ENCODE assay signal across 19 cellular contexts in genomic region chr6:31152776-31153175, GRCh38. TPM values are rescaled to one million over a fixed set of nuclear protein-coding genes. Genes with fewer than 3 reads are reported as not detected.
DNase-seq lines count a peak whose midpoint lies in the region.
"Had no signal": no experiment of that assay in that cellular context is flagged by ENCODE, and none has a peak within 500 bp of the region (broad histone marks: within the 10 kb centered on the region; RNA-seq: fewer than 3 reads in every experiment).

No MANE protein-coding gene starts in this region.

- POLR2A ChIA-PET in CD8-positive, alpha-beta memory T cell (lab: Charles Lee), result no interaction called here

- intact Hi-C loops in posterior vena cava (cut with DNase I), result no loop called here

- DNase-seq in DMS53 (lab: John Stamatoyannopoulos, UW) (peak; percentile 72), NCI-H2029 (lab: John Stamatoyannopoulos, UW) (peak; percentile 69), kidney tubule cell (ENCODE audit: low spot score) (peak; percentile 81), renal cortical epithelial cell (ENCODE audit: low read depth) (peak; percentile 82), mucosa of gallbladder (ENCODE audit: low spot score) (no peak), posterior vena cava (ENCODE audit: low spot score) (no peak)
- DNase-seq in CD8-positive, alpha-beta memory T cell, result no peak
- DNase-seq: C1 segment of cervical spinal cord; CD8-positive, alpha-beta T cell; DMS79 treated with DMSO at 0.1 percent for 48 hours; Karpas-422; MV-4-11; NCI-H1694; NCI-H446; NCI-H526; SHP77 had no signal

- no peaks in the 10 kb centered on the region for H3K27me3 ChIP-seq in CD8-positive, alpha-beta memory T cell (ENCODE audit: insufficient read depth, low read length, poor library complexity, severe bottlenecking)

- no peak overlapping the region for H3K27ac ChIP-seq in CD8-positive, alpha-beta memory T cell (ENCODE audit: low read depth, low read length)

- no peak overlapping the region for H3K4me3 ChIP-seq in CD8-positive, alpha-beta memory T cell (ENCODE audit: low read length)

- CTCF ChIA-PET in CD8-positive, alpha-beta memory T cell (lab: Charles Lee), result interaction anchor here (1.8 kb wide), 1 partner anchor 214 kb away, joined by 5 read pairs; no protein-coding TSS in a partner anchor

- H3K4me3 Mint-ChIP-seq in CD8-positive, alpha-beta memory T cell, result no peak overlapping the region
- H3K4me3 Mint-ChIP-seq: CD8-positive, alpha-beta T cell had no signal

- no peaks in the 10 kb centered on the region for H3K9me3 ChIP-seq in CD8-positive, alpha-beta memory T cell (ENCODE audit: low read length)

- H3K36me3 ChIP-seq in CD8-positive, alpha-beta memory T cell (ENCODE audit: insufficient read depth, low read length), result peaks cover 4% of the 10 kb centered on the region

- peaks cover 9 to 11% (median 10%) of the 10 kb centered on the region in 3 donors for H3K4me1 Mint-ChIP-seq in CD8-positive, alpha-beta memory T cell

- peak overlapping the region in 1 of 8 donors; percentile 48 for H3K27ac Mint-ChIP-seq in CD8-positive, alpha-beta memory T cell
- H3K27ac Mint-ChIP-seq: CD8-positive, alpha-beta T cell had no signal

- H3K4me1 ChIP-seq in CD8-positive, alpha-beta memory T cell (ENCODE audit: insufficient read depth, low read length), result peaks cover 5% of the 10 kb centered on the region

- peaks cover 3 to 53% (median 4%) of the 10 kb centered on the region in 3 donors for H3K36me3 Mint-ChIP-seq in CD8-positive, alpha-beta memory T cell

- no peaks in the 10 kb centered on the region for H3K27me3 Mint-ChIP-seq in CD8-positive, alpha-beta memory T cell

- H3K9me3 Mint-ChIP-seq in CD8-positive, alpha-beta memory T cell, result no peaks in the 10 kb centered on the region
- H3K9me3 Mint-ChIP-seq: CD8-positive, alpha-beta T cell had no signal

RNA-seq across cellular contexts. Expression of gene CCHCR1, which starts 4.8 kb away (rescaled TPM):
- total RNA-seq in renal cortical epithelial cell (12.9 and 21.0 TPM in 2 replicates), mucosa of gallbladder (28.8 TPM), posterior vena cava (10 to 100 TPM in 1 of 2 donors, 1 to 10 TPM in 1; 9.6 to 13.4 TPM)
- total RNA-seq in CD8-positive, alpha-beta memory T cell, result 10 to 100 TPM; 45.9 to 46.1 TPM
- 7.4 TPM for polyA plus RNA-seq in CD8-positive, alpha-beta memory T cell

RNA-seq across cellular contexts. Expression of gene TCF19, which starts 5.6 kb away (rescaled TPM):
- total RNA-seq in renal cortical epithelial cell, result 2.2 and 10.8 TPM in 2 replicates
- 4.8 TPM for total RNA-seq in mucosa of gallbladder
- 100 to 1,000 TPM; 102 to 103 TPM for total RNA-seq in CD8-positive, alpha-beta memory T cell
- polyA plus RNA-seq in CD8-positive, alpha-beta memory T cell, result 11.6 TPM
- total RNA-seq in posterior vena cava, result 1 to 10 TPM; 3.0 to 4.8 TPM

RNA-seq across cellular contexts. Expression of gene PSORS1C2, which starts 13.9 kb away (rescaled TPM):
- total RNA-seq in renal cortical epithelial cell (not detected in 2 replicates), mucosa of gallbladder (not detected), posterior vena cava (not detected)
- total RNA-seq in CD8-positive, alpha-beta memory T cell, result not detected
- polyA plus RNA-seq in CD8-positive, alpha-beta memory T cell, result not detected
- total RNA-seq: CD8-positive, alpha-beta T cell; H1; M059J; RPMI7951 had no signal

RNA-seq across cellular contexts. Expression of gene POU5F1, which starts 17.7 kb away (rescaled TPM):
- total RNA-seq in renal cortical epithelial cell (6.6 and 11.3 TPM in 2 replicates), mucosa of gallbladder (9.7 TPM), posterior vena cava (not detected)
- total RNA-seq in CD8-positive, alpha-beta memory T cell, result not detected
- not detected for polyA plus RNA-seq in CD8-positive, alpha-beta memory T cell
- total RNA-seq: CD8-positive, alpha-beta T cell; M059J had no signal

RNA-seq across cellular contexts. Expression of gene CDSN, which starts 32.5 kb away (rescaled TPM):
- total RNA-seq in renal cortical epithelial cell (under 0.01 and 0.05 TPM in 2 replicates), mucosa of gallbladder (0.17 TPM), posterior vena cava (not detected)
- total RNA-seq in CD8-positive, alpha-beta memory T cell, result not detected
- polyA plus RNA-seq in CD8-positive, alpha-beta memory T cell, result not detected
- total RNA-seq: CD8-positive, alpha-beta T cell; H1; M059J; RPMI7951 had no signal
- polyA plus RNA-seq: H1 had no signal

Comparison
In these comparisons a context has a peak if more than half of its experiments do, and no peak if none do; other contexts are left out.
1. DNase-seq: peak in DMS53 (single experiment), NCI-H2029 (single experiment), kidney tubule cell (single experiment) and renal cortical epithelial cell (single experiment); none in mucosa of gallbladder (single experiment), CD8-positive, alpha-beta memory T cell (0 of 5) and posterior vena cava (single experiment).